In the genomic region with DNA sequence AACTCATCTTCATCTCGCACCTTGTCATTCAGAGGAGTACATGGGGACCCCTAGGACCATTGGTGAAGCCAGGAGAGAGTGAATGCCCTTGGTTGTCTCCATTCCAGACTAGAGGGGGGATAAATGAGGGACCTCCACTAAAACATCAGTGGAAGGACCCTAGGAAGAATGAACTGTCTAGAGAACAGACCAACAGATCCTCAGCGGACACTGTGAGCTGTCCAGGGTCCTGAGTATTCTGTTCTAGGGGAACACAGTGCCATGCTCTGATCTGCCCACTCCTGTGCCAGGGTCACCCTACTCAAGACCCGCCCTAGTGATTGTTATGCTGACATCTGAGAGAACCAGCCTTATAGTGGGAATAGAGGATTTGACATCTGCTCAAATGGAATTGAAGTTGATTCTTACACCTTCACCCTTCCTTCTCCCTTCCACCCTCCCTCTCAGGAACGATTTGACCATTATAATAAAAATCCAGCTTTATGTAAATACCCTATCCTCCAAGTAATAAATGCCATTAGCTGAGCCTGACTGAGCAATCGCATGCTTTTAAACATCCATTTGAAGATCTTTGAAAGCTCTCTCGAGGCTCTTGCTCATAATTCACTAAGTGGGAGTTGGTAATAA, we compare ENCODE assay signal across 10 cellular contexts. TPM values are rescaled to one million over a fixed set of nuclear protein-coding genes. Genes with fewer than 3 reads are reported as not detected.
A peak's percentile ranks its signal among the peaks of the same experiment; 100 is the strongest.
DNase-seq lines count a peak whose midpoint lies in the region; TF ChIP-seq lines count a peak whose summit lies in the region.
"Had no signal": no experiment of that assay in that cellular context is flagged by ENCODE, and none has a peak within 500 bp of the region (broad histone marks: within the 10 kb centered on the region; RNA-seq: fewer than 3 reads in every experiment).

No MANE protein-coding gene starts in this region.

- CTCF ChIA-PET in MCF 10A (lab: Yijun Ruan, JAX), result interaction anchor here (0.6 to 2.4 kb wide), 5 partner anchors 22 to 425 kb away, joined by 3 to 10 read pairs (median 3); no protein-coding TSS in a partner anchor
- CTCF ChIA-PET in RWPE1 (lab: Yijun Ruan, JAX), result interaction anchor here (0.6 to 0.7 kb wide), 2 partner anchors 74 to 308 kb away, joined by 3 to 4 read pairs; no protein-coding TSS in a partner anchor

- POLR2A ChIA-PET in MCF 10A (lab: Yijun Ruan, JAX), result interaction anchor here (0.5 to 0.8 kb wide), 2 partner anchors 55 to 686 kb away, joined by 3 read pairs; no protein-coding TSS in a partner anchor
- POLR2A ChIA-PET in RWPE1 (lab: Yijun Ruan, JAX; ENCODE audit: low non-redundant PET), result no interaction called here

- H3K4me1 ChIP-seq in breast epithelium, result no peaks in the 10 kb centered on the region
- H3K4me1 ChIP-seq in transverse colon, result no peaks in the 10 kb centered on the region

- DNase-seq in MCF 10A (ENCODE audit: unreplicated experiment) (peak; percentile 57), breast epithelium (ENCODE audit: low spot score in 2 of 2) (no peak), RWPE1 (ENCODE audit: low spot score) (peak; percentile 65), fibroblast of mammary gland (ENCODE audit: low read depth) (peak; percentile 29), superior temporal gyrus (ENCODE audit: extremely low spot score) (peak; percentile 30), transverse colon (no peak), NCI-H748 treated with DMSO at 0.1 percent for 48 hours (lab: John Stamatoyannopoulos, UW) (no peak), hippocampal formation (lab: John Stamatoyannopoulos, UW) (no peak)
- DNase-seq: T-helper 9 cell had no signal

- H3K4me3 Mint-ChIP-seq in MCF 10A (ENCODE audit: unreplicated experiment), result no peak overlapping the region
- H3K4me3 Mint-ChIP-seq: CD4-positive, CD25-positive, alpha-beta regulatory T cell had no signal

- H3K27me3 ChIP-seq in breast epithelium (peaks cover 0 to 13% of the 10 kb centered on the region in 2 donors), transverse colon (peaks cover 12% of the 10 kb centered on the region)

- H3K4me3 ChIP-seq in breast epithelium, result no peak overlapping the region
- H3K4me3 ChIP-seq in fibroblast of mammary gland (ENCODE audit: control insufficient read depth, low read depth, low read length), result no peak overlapping the region
- H3K4me3 ChIP-seq in transverse colon, result no peak overlapping the region

- H3K27ac ChIP-seq in breast epithelium (no peak overlapping the region), RWPE1 (no peak overlapping the region), transverse colon (no peak overlapping the region)

- no TSS peak for BruUV-seq in MCF 10A (replicated peaks; lab: Mats Ljungman, UMichigan)

- no peak for TF ChIP-seq POLR2A in breast epithelium (IDR thresholded peaks at IDR 0.05)
- TF ChIP-seq POLR2A in transverse colon (IDR thresholded peaks at IDR 0.05), result no peak

- TF ChIP-seq EP300 in transverse colon (IDR thresholded peaks at IDR 0.05; ENCODE audit: low read depth), result no peak

- H3K27me3 Mint-ChIP-seq in MCF 10A (ENCODE audit: insufficient read depth, unreplicated experiment), result peaks cover 36% of the 10 kb centered on the region

- TF ChIP-seq CTCF in MCF 10A (IDR thresholded peaks at IDR 0.05; ENCODE audit: unreplicated experiment), result no peak
- TF ChIP-seq CTCF in breast epithelium (IDR thresholded peaks at IDR 0.05), result no peak
- no peak for TF ChIP-seq CTCF in RWPE1 (conservative IDR thresholded peaks at IDR 0.05; ENCODE audit: low read depth)
- TF ChIP-seq CTCF in fibroblast of mammary gland (conservative IDR thresholded peaks at IDR 0.05; ENCODE audit: control insufficient read depth, insufficient read depth, low read depth, low read length), result no peak
- TF ChIP-seq CTCF in transverse colon (IDR thresholded peaks at IDR 0.05), result no peak

- no peaks in the 10 kb centered on the region for H3K9me3 Mint-ChIP-seq in MCF 10A (ENCODE audit: unreplicated experiment)

- in situ Hi-C loops in transverse colon (cut with MboI; ENCODE audit: low pct_ligation_motif_present in 1 of 4, low pct_unique_long_range_greater_than_20kb in 1 of 4, low sequenced_read_pairs in 3 of 4), result no loop called here

- no peaks in the 10 kb centered on the region for H3K9me3 ChIP-seq in breast epithelium
- no peaks in the 10 kb centered on the region for H3K9me3 ChIP-seq in transverse colon

- intact Hi-C loops in MCF 10A (cut with micrococcal nuclease), result no loop called here
- intact Hi-C loops in breast epithelium (cut with DNase I; ENCODE audit: low total_unique reads), result no loop called here
- intact Hi-C loops in transverse colon (cut with DNase I; ENCODE audit: low total_unique reads), result no loop called here

- H3K4me1 Mint-ChIP-seq in MCF 10A (ENCODE audit: insufficient read depth, unreplicated experiment), result no peaks in the 10 kb centered on the region
- H3K4me1 Mint-ChIP-seq: CD4-positive, CD25-positive, alpha-beta regulatory T cell had no signal

- H3K36me3 ChIP-seq in breast epithelium, result no peaks in the 10 kb centered on the region
- H3K36me3 ChIP-seq in transverse colon, result no peaks in the 10 kb centered on the region

- H3K36me3 Mint-ChIP-seq in MCF 10A (ENCODE audit: insufficient read depth, unreplicated experiment), result peaks cover 2% of the 10 kb centered on the region
- H3K36me3 Mint-ChIP-seq: CD4-positive, CD25-positive, alpha-beta regulatory T cell had no signal

- 40 to 46% methylated on average over 6 of the region's 6 CpGs for WGBS in transverse colon (ENCODE audit: low coverage in 1 of 2), 2 donors

- H3K27ac Mint-ChIP-seq in MCF 10A (ENCODE audit: low read depth, unreplicated experiment), result no peak overlapping the region
- H3K27ac Mint-ChIP-seq: CD4-positive, CD25-positive, alpha-beta regulatory T cell had no signal

RNA-seq across cellular contexts. Expression of a gene that starts 43.7 kb away (rescaled TPM):
- total RNA-seq in MCF 10A (2022), result not detected in 2 replicates
- not detected for total RNA-seq in breast epithelium
- total RNA-seq in transverse colon, result not detected
- total RNA-seq: CD4-positive, CD25-positive, alpha-beta regulatory T cell had no signal

Comparison
In these comparisons a context has a peak if more than half of its experiments do, and no peak if none do; other contexts are left out.
1. DNase-seq: peak in MCF 10A (single experiment), RWPE1 (single experiment), fibroblast of mammary gland (single experiment) and superior temporal gyrus (single experiment); none in breast epithelium (0 of 2), transverse colon (single experiment), NCI-H748 treated with DMSO at 0.1 percent for 48 hours (single experiment) and hippocampal formation (0 of 2).